In genomic region chr2:232537499-232537898, GRCh38 we compare ENCODE assay signal across 18 cellular contexts. TPM values are rescaled to one million over a fixed set of nuclear protein-coding genes. Genes with fewer than 3 reads are reported as not detected.
DNase-seq lines count a peak whose midpoint lies in the region; ATAC-seq and TF ChIP-seq lines count a peak whose summit lies in the region.
"Had no signal": no experiment of that assay in that cellular context is flagged by ENCODE, and none has a peak within 500 bp of the region (broad histone marks: within the 10 kb centered on the region; RNA-seq: fewer than 3 reads in every experiment).

No MANE protein-coding gene starts in this region.

- intact Hi-C loops in body of pancreas (cut with DNase I) (no loop called here), cardiac septum (cut with DNase I) (no loop called here), gastrocnemius medialis (cut with DNase I; ENCODE audit: low total_unique reads) (no loop called here)

- H3K9me3 ChIP-seq in body of pancreas = no peaks in the 10 kb centered on the region
- H3K9me3 ChIP-seq in gastrocnemius medialis = no peaks in the 10 kb centered on the region

- WGBS in body of pancreas, 2 donors = 27 to 45% methylated on average over 4 of the region's 4 CpGs

- H3K27ac ChIP-seq in body of pancreas (peak overlapping the region in 2 of 4 donors; percentile 20 to 23), gastrocnemius medialis (peak overlapping the region; percentile 63 to 88 (median 78))
- H3K27ac ChIP-seq: GM23248 had no signal

- TF ChIP-seq CTCF in body of pancreas (IDR thresholded peaks at IDR 0.05) (no peak), gastrocnemius medialis (IDR thresholded peaks at IDR 0.05 in 4 of 5, conservative IDR thresholded peaks at IDR 0.05 in 1 of 5) (no peak)

- in situ Hi-C loops in gastrocnemius medialis (cut with MboI; ENCODE audit: low sequenced_read_pairs in 4 of 4) = no loop called here

- H3K27me3 ChIP-seq in body of pancreas (no peaks in the 10 kb centered on the region), gastrocnemius medialis (no peaks in the 10 kb centered on the region)

- no peaks in the 10 kb centered on the region for H3K36me3 ChIP-seq in body of pancreas (replicated peaks in 1 of 2; ENCODE audit: insufficient read depth in 1 of 2, low read depth in 2 of 2)
- H3K36me3 ChIP-seq in gastrocnemius medialis = peaks cover 0 to 10% of the 10 kb centered on the region in 2 donors

- no peak for TF ChIP-seq POLR2A in body of pancreas (IDR thresholded peaks at IDR 0.05)
- no peak for TF ChIP-seq POLR2A in gastrocnemius medialis (IDR thresholded peaks at IDR 0.05)

- H3K4me3 ChIP-seq in body of pancreas = no peak overlapping the region
- H3K4me3 ChIP-seq in gastrocnemius medialis = no peak overlapping the region
- H3K4me3 ChIP-seq: GM23248, K562 had no signal

- H3K4me1 ChIP-seq in body of pancreas = peaks cover 10% of the 10 kb centered on the region
- H3K4me1 ChIP-seq in gastrocnemius medialis = peaks cover 26 to 44% of the 10 kb centered on the region in 2 donors

- peak; percentile 84 for ATAC-seq in body of pancreas
- ATAC-seq in gastrocnemius medialis = peak; percentile 60 to 66
- no peak for ATAC-seq in HG03469 (IDR thresholded peaks at IDR 0.05; ENCODE audit: unreplicated experiment)

- DNase-seq in body of pancreas (peak; percentile 84 to 94 (median 89)), cardiac septum (ENCODE audit: low spot score) (peak; percentile 75), mucosa of gallbladder (ENCODE audit: low spot score) (peak; percentile 45), gastrocnemius medialis (peak; percentile 58 to 82), SIG-M5 (lab: John Stamatoyannopoulos, UW) (no peak)
- DNase-seq in activated CD4-positive, alpha-beta T cell treated with anti-CD3 and anti-CD28 coated beads, Interleukin-2, amount 50 U/mL, for 1 hour = no peak
- DNase-seq: ACHN, Calu3, DMS79 treated with DMSO at 0.1 percent for 48 hours, GM23248, NCI-H1092, NCI-H1694, NCI-H345, NCI-H526 treated with DMSO at 0.1 percent for 48 hours had no signal

RNA-seq across cellular contexts. Expression of gene CHRNG, which starts 2.0 kb away (rescaled TPM):
- total RNA-seq in body of pancreas (not detected), cardiac septum (not detected), mucosa of gallbladder (not detected), gastrocnemius medialis (10 to 100 TPM in 3 of 4 donors, 1 to 10 TPM in 1; 3.5 to 57.5 (median 24.6) TPM)
- total RNA-seq: Calu3; CD4-positive, CD25-positive, alpha-beta regulatory T cell; GM23248; K562; M059J had no signal

RNA-seq across cellular contexts. Expression of gene CHRND, which starts 11.5 kb away (rescaled TPM):
- total RNA-seq in body of pancreas = not detected
- 0.11 TPM for total RNA-seq in cardiac septum
- not detected for total RNA-seq in mucosa of gallbladder
- total RNA-seq in gastrocnemius medialis = 100 to 1,000 TPM in 1 of 4 donors, 10 to 100 TPM in 3; 49.1 to 119 (median 81.1) TPM
- total RNA-seq: Calu3; CD4-positive, CD25-positive, alpha-beta regulatory T cell; GM23248; K562; M059J had no signal

RNA-seq across cellular contexts. Expression of gene TIGD1, which starts 12.9 kb away (rescaled TPM):
- total RNA-seq in body of pancreas = 1 to 10 TPM; 3.6 to 4.2 TPM
- total RNA-seq in cardiac septum = 2.5 TPM
- 4.6 TPM for total RNA-seq in mucosa of gallbladder
- 1 to 10 TPM; 1.4 to 3.0 (median 2.1) TPM for total RNA-seq in gastrocnemius medialis

RNA-seq across cellular contexts. Expression of gene EIF4E2, which starts 13.0 kb away (rescaled TPM):
- 10 to 100 TPM; 12.2 to 17.4 TPM for total RNA-seq in body of pancreas
- 45.9 TPM for total RNA-seq in cardiac septum
- 65.5 TPM for total RNA-seq in mucosa of gallbladder
- total RNA-seq in gastrocnemius medialis = 100 to 1,000 TPM in 1 of 4 donors, 10 to 100 TPM in 3; 57.9 to 111 (median 71.2) TPM

RNA-seq across cellular contexts. Expression of gene PRSS56, which starts 17.3 kb away (rescaled TPM):
- total RNA-seq in body of pancreas (not detected), cardiac septum (not detected), mucosa of gallbladder (not detected), gastrocnemius medialis (1 to 10 TPM; 1.0 to 3.2 (median 2.2) TPM)
- total RNA-seq: Calu3; CD4-positive, CD25-positive, alpha-beta regulatory T cell; GM23248; K562; M059J had no signal

Comparison
In these comparisons a context has a peak if more than half of its experiments do, and no peak if none do; other contexts are left out.
1. DNase-seq: peak in body of pancreas (4 of 4), cardiac septum (single experiment), mucosa of gallbladder (single experiment) and gastrocnemius medialis (2 of 2); none in SIG-M5 (single experiment) and activated CD4-positive, alpha-beta T cell treated with anti-CD3 and anti-CD28 coated beads, Interleukin-2, amount 50 U/mL, for 1 hour (single experiment).
2. RNA of gene CHRND, which starts 11.5 kb away (total RNA-seq): 49.1 to 119 TPM in gastrocnemius medialis; 0.11 TPM in cardiac septum (single experiment), not detected in body of pancreas and not detected in mucosa of gallbladder (single experiment); every median in the first group is over 10 times any median in the second.